Comparison of ENCODE assay signal across 9 cellular contexts in genomic region chr1:84603941-84604830, GRCh38. TPM values are rescaled to one million over a fixed set of nuclear protein-coding genes. Genes with fewer than 3 reads are reported as not detected.
DNase-seq lines count a peak whose midpoint lies in the region; ATAC-seq and TF ChIP-seq lines count a peak whose summit lies in the region.
"Had no signal": no experiment of that assay in that cellular context is flagged by ENCODE, and none has a peak within 500 bp of the region (broad histone marks: within the 10 kb centered on the region; RNA-seq: fewer than 3 reads in every experiment).

No MANE protein-coding gene starts in this region.

- POLR2A ChIA-PET in Panc1 (lab: Charles Lee), result interaction anchor here (0.6 to 2.1 kb wide), 5 partner anchors 30 to 124 kb away, joined by 4 to 11 read pairs (median 6); partner anchors contain the start of genes CTBS, GNG5 and SPATA1

- intact Hi-C loops in Panc1 (cut with micrococcal nuclease; ENCODE audit: unreplicated experiment), result loop anchor here (1.0 to 10.0 kb wide), 6 partner anchors 16 to 699 kb away; no protein-coding TSS in a partner anchor
- intact Hi-C loops in psoas muscle (cut with DNase I), result loop anchor here (5.0 to 10.0 kb wide), 5 partner anchors 99 to 699 kb away; partner anchors contain the start of genes GNG5 (in 1 of the 2) and SPATA1 (in 1 of the 2)

- peak overlapping the region; percentile 82 for H3K27ac ChIP-seq in Panc1 (ENCODE audit: low read length)
- peak overlapping the region; percentile 49 for H3K27ac ChIP-seq in psoas muscle

- H3K9me3 ChIP-seq in Panc1 (ENCODE audit: control insufficient read depth, insufficient read depth, low read depth, low read length) (no peaks in the 10 kb centered on the region), psoas muscle (no peaks in the 10 kb centered on the region)

- CTCF ChIA-PET in Panc1 (lab: Charles Lee), result interaction anchor here (0.5 to 3.4 kb wide), 20 partner anchors 13 to 355 kb away, joined by 3 to 16 read pairs (median 4); partner anchors contain the start of genes CTBS, GNG5 and SPATA1

- H3K4me3 ChIP-seq in Panc1 (ENCODE audit: low read depth in 2 of 2, low read length in 2 of 2) (peak overlapping the region; percentile 39 to 63), fibroblast of mammary gland (ENCODE audit: control insufficient read depth, low read depth, low read length) (peak overlapping the region; percentile 31), psoas muscle (peak overlapping the region; percentile 47)

- WGBS in psoas muscle, 3 donors, result 37 to 59% (median 48%) methylated on average over 15 of the region's 15 CpGs

- H3K4me1 ChIP-seq in Panc1 (ENCODE audit: control insufficient read depth, insufficient read depth, low read length) (peaks cover 48% of the 10 kb centered on the region), psoas muscle (peaks cover 10% of the 10 kb centered on the region)

- no peaks in the 10 kb centered on the region for H3K36me3 ChIP-seq in Panc1 (ENCODE audit: control insufficient read depth, insufficient read depth, low read length)
- H3K36me3 ChIP-seq in psoas muscle (ENCODE audit: insufficient read depth in 1 of 2, low read depth in 1 of 2), result no peaks in the 10 kb centered on the region

- ATAC-seq in Panc1, result peak; percentile 88
- ATAC-seq in psoas muscle, result peak; percentile 86 to 98 (median 91)
- ATAC-seq in HG03432 (IDR thresholded peaks at IDR 0.05; ENCODE audit: unreplicated experiment), result no peak
- ATAC-seq in GM18858 (IDR thresholded peaks at IDR 0.05; ENCODE audit: unreplicated experiment), result no peak
- ATAC-seq: T-helper 17 cell had no signal

- in situ Hi-C loops in Panc1 (cut with HindIII; ENCODE audit: low pct_unique_long_range_greater_than_20kb, low sequenced_read_pairs), result loop anchor here (5.0 to 25.0 kb wide), 2 partner anchors 37 to 692 kb away; no protein-coding TSS in a partner anchor

- BruUV-seq in Panc1 (replicated peaks; lab: Mats Ljungman, UMichigan), result no TSS peak

- DNase-seq in ELR (ENCODE audit: low read depth) (peak; percentile 98), Panc1 (ENCODE audit: low read depth, low spot score) (peak; percentile 97), fibroblast of mammary gland (ENCODE audit: low read depth) (peak; percentile 95), psoas muscle (peak in 1 of 2 donors; percentile 53), T-helper 9 cell (no peak)
- DNase-seq in effector CD4-positive, alpha-beta T cell, result no peak
- DNase-seq: T-helper 17 cell had no signal

- peak; percentile 100 for TF ChIP-seq CTCF in Panc1 (IDR thresholded peaks at IDR 0.05)
- peak; percentile 70 for TF ChIP-seq CTCF in fibroblast of mammary gland (conservative IDR thresholded peaks at IDR 0.05; ENCODE audit: control insufficient read depth, insufficient read depth, low read depth, low read length)
- TF ChIP-seq CTCF in psoas muscle (IDR thresholded peaks at IDR 0.05), result peak; percentile 63

- H3K27me3 ChIP-seq in Panc1 (ENCODE audit: control insufficient read depth, insufficient read depth, low read length) (no peaks in the 10 kb centered on the region), psoas muscle (ENCODE audit: insufficient read depth in 3 of 3, low read length in 2 of 3) (no peaks in the 10 kb centered on the region)

RNA-seq across cellular contexts. Expression of gene CTBS, which starts 29.9 kb away (rescaled TPM):
- 47.7 TPM for total RNA-seq in Panc1 (2021; ENCODE audit: unreplicated experiment)
- polyA plus RNA-seq in Panc1 (2012; ENCODE audit: insufficient read length), result 35.4 TPM
- total RNA-seq in psoas muscle, result 1 to 10 TPM; 4.4 to 5.2 (median 4.9) TPM
- 1 to 10 TPM; 1.8 to 3.8 (median 2.1) TPM for polyA plus RNA-seq in psoas muscle

Comparison
In these comparisons a context has a peak if more than half of its experiments do, and no peak if none do; other contexts are left out.
1. DNase-seq: peak in ELR (single experiment), Panc1 (single experiment) and fibroblast of mammary gland (single experiment); none in effector CD4-positive, alpha-beta T cell (single experiment) and T-helper 9 cell (single experiment).
2. ATAC-seq: peak in Panc1 (single experiment) and psoas muscle (4 of 4); none in HG03432 (single experiment) and GM18858 (single experiment).
3. Peak in every context shown above with its lines, with median percentiles within 50 percentile points of each other: H3K4me3 ChIP-seq and CTCF ChIP-seq.